In the genomic region with DNA sequence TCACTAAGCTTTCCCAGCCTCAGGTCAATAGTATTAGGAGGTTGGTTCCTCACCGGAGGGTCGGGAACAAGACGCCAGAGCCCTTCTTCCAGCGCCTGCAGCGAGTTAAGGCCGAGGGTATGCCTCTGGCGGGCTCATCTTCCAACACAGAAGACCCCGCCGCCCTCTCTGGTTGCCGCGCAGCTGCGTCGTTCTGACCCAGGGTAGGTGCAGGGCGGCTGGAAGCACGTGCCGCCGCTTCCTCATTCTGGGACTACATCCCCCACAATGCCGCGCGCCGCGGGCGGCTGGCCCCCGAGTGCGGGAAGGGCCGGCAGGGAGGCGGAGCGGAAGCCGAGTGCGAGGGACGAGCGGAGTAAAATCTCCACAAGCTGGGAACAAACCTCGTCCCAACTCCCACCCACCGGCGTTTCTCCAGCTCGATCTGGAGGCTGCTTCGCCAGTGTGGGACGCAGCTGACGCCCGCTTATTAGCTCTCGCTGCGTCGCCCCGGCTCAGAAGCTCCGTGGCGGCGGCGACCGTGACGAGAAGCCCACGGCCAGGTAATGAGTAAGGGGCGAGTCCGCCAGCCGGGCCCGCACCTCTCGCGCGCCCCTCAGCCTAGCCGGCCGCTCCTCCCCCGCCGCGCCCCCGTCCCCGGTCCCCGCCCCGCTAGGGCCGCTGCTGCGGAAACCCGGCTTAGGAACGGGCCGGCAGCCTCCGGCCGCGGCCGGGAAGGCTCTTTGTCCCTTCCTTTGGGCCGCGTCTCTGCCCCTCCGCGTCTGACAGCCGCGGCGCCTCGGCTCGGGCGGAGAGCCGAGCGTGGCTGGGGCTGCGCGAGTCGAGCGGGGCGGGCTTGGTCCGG, we compare ENCODE assay signal across 8 cellular contexts. TPM values are rescaled to one million over a fixed set of nuclear protein-coding genes. Genes with fewer than 3 reads are reported as not detected.
DNase-seq lines count a peak whose midpoint lies in the region; ATAC-seq and TF ChIP-seq lines count a peak whose summit lies in the region.

A gene with protein sequence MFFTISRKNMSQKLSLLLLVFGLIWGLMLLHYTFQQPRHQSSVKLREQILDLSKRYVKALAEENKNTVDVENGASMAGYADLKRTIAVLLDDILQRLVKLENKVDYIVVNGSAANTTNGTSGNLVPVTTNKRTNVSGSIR (plus strand): TSS at position 319 of the 844 bp plus-strand sequence. CDS start 13,934 bp downstream, outside the sequence.

- ATAC-seq in GM18909 (IDR thresholded peaks at IDR 0.05; ENCODE audit: poor library complexity, unreplicated experiment) (peak; percentile 82), HG03159 (IDR thresholded peaks at IDR 0.05; ENCODE audit: unreplicated experiment) (peak; percentile 77)
- ATAC-seq in activated CD4-positive, CD25-positive, alpha-beta regulatory T cell treated with anti-CD3 and anti-CD28 coated beads, Interleukin-2, amount 50 U/mL, for 24 hours: peak; percentile 77 to 83

- TF ChIP-seq CTCF in kidney epithelial cell (IDR thresholded peaks at IDR 0.05; ENCODE audit: insufficient read depth, low read length, poor library complexity, severe bottlenecking): no peak

- no peaks in the 10 kb centered on the region for H3K27me3 ChIP-seq in kidney epithelial cell (ENCODE audit: control insufficient read depth, insufficient read depth, low read length)

- no peaks in the 10 kb centered on the region for H3K36me3 ChIP-seq in kidney epithelial cell (ENCODE audit: control insufficient read depth, insufficient read depth, low read length)

- peak; percentile 96 for DNase-seq in AG08396 (ENCODE audit: low spot score)
- DNase-seq in NCI-H2227 (lab: John Stamatoyannopoulos, UW; ENCODE audit: unreplicated experiment): peak; percentile 94
- peak; percentile 90 for DNase-seq in cerebellum (ENCODE audit: low spot score)
- peak; percentile 63 for DNase-seq in kidney epithelial cell (ENCODE audit: low read depth)
- DNase-seq in stimulated activated CD4-positive, alpha-beta T cell treated with anti-CD3 and anti-CD28 coated beads, Interleukin-15, amount 100 ng/mL, for 24 hours: peak; percentile 90

- H3K4me3 ChIP-seq in kidney epithelial cell (ENCODE audit: low read depth, low read length): peak within 1 kb of the TSS; percentile 70

RNA-seq across cellular contexts. Expression of the gene that starts here (rescaled TPM):
- total RNA-seq in cerebellum (27.4 TPM), kidney epithelial cell (14.2 and 18.0 TPM in 2 replicates)

Comparison
In these comparisons a context has a peak if more than half of its experiments do, and no peak if none do; other contexts are left out.
1. Peak in every context shown above with its lines: DNase-seq, ATAC-seq and H3K4me3 ChIP-seq.